ENCODE assay signal across 1 cellular context in the genomic region with DNA sequence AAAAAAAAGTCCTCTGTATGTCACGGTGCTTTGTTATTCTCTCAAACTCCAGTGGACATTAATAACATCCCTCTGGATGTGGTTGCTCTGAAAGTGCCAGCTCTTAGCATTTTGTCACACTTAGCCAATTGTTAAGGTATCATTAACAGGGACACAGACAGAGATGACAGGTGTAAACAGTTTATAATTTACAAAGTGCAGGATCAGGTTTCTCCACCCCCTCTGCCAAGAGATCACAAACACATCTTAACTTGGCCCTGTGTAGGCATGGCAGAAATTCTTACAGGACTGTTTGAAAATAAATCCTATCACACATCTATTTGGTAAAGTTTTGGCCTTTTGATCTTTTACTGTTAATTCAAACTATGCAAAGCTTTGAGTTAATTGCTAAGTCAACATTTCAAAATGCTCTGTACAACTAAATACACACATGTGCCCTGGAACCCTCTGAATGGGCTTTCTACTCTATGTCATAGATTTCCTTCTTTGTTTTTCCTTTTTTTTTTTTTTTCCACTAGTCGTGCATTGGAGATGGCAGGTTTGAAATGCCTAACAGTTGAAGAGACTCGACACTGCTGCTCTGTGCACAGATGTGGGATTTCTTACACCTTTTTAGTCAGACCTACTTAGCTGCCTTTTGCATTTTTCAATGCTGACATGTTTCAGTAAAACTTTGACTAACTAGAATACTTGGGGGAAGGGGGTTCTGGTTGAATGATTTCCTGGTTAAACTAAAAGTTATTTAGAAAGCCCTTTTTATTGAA.
TF ChIP-seq lines count a peak whose summit lies in the region.

No MANE protein-coding gene starts in this region.

TF ChIP-seq in HEK293, 187 proteins besides CTCF, POLR2A, EP300 and RAD21 (continued from another document and continues in another):
- TF ChIP-seq RBAK (tag by site-specific recombination; IDR thresholded peaks at IDR 0.05) (no peak), ZNF768 (tag by site-specific recombination; IDR thresholded peaks at IDR 0.05) (no peak), ZNF24 (tag by site-specific recombination; IDR thresholded peaks at IDR 0.05) (peak; percentile 74), ZNF138 (tag by site-specific recombination; IDR thresholded peaks at IDR 0.05; ENCODE audit: borderline replicate concordance) (no peak), ZNF274 (IDR thresholded peaks at IDR 0.05; ENCODE audit: low read length) (no peak), ZNF274 (tag by site-specific recombination; IDR thresholded peaks at IDR 0.05; ENCODE audit: borderline replicate concordance) (no peak), KLF8 (tag by site-specific recombination; IDR thresholded peaks at IDR 0.05) (peak; percentile 62), ZNF549 (tag by site-specific recombination; IDR thresholded peaks at IDR 0.05) (no peak), ZSCAN23 (tag by site-specific recombination; IDR thresholded peaks at IDR 0.05) (0 out of 2 replicates have a peak, but pooled peaks have one; percentile 45), ZNF133 (tag by site-specific recombination; IDR thresholded peaks at IDR 0.05) (no peak), ZNF146 (tag by site-specific recombination; IDR thresholded peaks at IDR 0.05) (no peak), ZNF747 (tag by site-specific recombination; IDR thresholded peaks at IDR 0.05) (no peak), ZNF114 (tag by site-specific recombination; IDR thresholded peaks at IDR 0.05) (no peak), ZNF324 (tag by site-specific recombination; IDR thresholded peaks at IDR 0.05) (no peak), ZNF501 (tag by site-specific recombination; IDR thresholded peaks at IDR 0.05) (peak; percentile 53; the same call in 1 of the 2 replicates), ZXDB (tag by site-specific recombination; IDR thresholded peaks at IDR 0.05) (peak; percentile 63), ZNF529 (tag by site-specific recombination; IDR thresholded peaks at IDR 0.05; ENCODE audit: insufficient replicate concordance) (no peak), ZNF571 (tag by site-specific recombination; IDR thresholded peaks at IDR 0.05) (no peak), ZNF423 (tag by site-specific recombination; IDR thresholded peaks at IDR 0.05) (no peak), ZNF311 (tag by site-specific recombination; IDR thresholded peaks at IDR 0.05; ENCODE audit: borderline replicate concordance) (no peak), ZNF548 (tag by site-specific recombination; IDR thresholded peaks at IDR 0.05) (no peak), ZNF416 (tag by site-specific recombination; IDR thresholded peaks at IDR 0.05) (no peak), ZNF350 (tag by site-specific recombination; IDR thresholded peaks at IDR 0.05) (no peak), BCL11A (tag by site-specific recombination; IDR thresholded peaks at IDR 0.05; ENCODE audit: low read depth) (peak; percentile 76; the same call in 1 of the 2 replicates), ZNF664 (tag by site-specific recombination; IDR thresholded peaks at IDR 0.05) (no peak; the same call in 1 of the 2 replicates)
- TF ChIP-seq, protein P1, sequence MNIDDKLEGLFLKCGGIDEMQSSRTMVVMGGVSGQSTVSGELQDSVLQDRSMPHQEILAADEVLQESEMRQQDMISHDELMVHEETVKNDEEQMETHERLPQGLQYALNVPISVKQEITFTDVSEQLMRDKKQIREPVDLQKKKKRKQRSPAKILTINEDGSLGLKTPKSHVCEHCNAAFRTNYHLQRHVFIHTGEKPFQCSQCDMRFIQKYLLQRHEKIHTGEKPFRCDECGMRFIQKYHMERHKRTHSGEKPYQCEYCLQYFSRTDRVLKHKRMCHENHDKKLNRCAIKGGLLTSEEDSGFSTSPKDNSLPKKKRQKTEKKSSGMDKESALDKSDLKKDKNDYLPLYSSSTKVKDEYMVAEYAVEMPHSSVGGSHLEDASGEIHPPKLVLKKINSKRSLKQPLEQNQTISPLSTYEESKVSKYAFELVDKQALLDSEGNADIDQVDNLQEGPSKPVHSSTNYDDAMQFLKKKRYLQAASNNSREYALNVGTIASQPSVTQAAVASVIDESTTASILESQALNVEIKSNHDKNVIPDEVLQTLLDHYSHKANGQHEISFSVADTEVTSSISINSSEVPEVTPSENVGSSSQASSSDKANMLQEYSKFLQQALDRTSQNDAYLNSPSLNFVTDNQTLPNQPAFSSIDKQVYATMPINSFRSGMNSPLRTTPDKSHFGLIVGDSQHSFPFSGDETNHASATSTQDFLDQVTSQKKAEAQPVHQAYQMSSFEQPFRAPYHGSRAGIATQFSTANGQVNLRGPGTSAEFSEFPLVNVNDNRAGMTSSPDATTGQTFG (tag by site-specific recombination; IDR thresholded peaks at IDR 0.05; ENCODE audit: borderline replicate concordance), result no peak
- TF ChIP-seq, protein P2, sequence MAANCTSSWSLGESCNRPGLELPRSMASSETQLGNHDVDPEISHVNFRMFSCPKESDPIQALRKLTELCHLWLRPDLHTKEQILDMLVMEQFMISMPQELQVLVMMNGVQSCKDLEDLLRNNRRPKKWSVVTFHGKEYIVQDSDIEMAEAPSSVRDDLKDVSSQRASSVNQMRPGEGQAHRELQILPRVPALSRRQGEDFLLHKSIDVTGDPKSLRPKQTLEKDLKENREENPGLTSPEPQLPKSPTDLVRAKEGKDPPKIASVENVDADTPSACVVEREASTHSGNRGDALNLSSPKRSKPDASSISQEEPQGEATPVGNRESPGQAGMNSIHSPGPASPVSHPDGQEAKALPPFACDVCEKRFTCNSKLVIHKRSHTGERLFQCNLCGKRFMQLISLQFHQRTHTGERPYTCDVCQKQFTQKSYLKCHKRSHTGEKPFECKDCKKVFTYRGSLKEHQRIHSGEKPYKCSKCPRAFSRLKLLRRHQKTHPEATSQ (tag by site-specific recombination; IDR thresholded peaks at IDR 0.05), result no peak
- TF ChIP-seq, protein P3, sequence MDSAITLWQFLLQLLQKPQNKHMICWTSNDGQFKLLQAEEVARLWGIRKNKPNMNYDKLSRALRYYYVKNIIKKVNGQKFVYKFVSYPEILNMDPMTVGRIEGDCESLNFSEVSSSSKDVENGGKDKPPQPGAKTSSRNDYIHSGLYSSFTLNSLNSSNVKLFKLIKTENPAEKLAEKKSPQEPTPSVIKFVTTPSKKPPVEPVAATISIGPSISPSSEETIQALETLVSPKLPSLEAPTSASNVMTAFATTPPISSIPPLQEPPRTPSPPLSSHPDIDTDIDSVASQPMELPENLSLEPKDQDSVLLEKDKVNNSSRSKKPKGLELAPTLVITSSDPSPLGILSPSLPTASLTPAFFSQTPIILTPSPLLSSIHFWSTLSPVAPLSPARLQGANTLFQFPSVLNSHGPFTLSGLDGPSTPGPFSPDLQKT (IDR thresholded peaks at IDR 0.05; ENCODE audit: borderline replicate concordance, low read depth, low read length), result no peak
- TF ChIP-seq, protein P4, sequence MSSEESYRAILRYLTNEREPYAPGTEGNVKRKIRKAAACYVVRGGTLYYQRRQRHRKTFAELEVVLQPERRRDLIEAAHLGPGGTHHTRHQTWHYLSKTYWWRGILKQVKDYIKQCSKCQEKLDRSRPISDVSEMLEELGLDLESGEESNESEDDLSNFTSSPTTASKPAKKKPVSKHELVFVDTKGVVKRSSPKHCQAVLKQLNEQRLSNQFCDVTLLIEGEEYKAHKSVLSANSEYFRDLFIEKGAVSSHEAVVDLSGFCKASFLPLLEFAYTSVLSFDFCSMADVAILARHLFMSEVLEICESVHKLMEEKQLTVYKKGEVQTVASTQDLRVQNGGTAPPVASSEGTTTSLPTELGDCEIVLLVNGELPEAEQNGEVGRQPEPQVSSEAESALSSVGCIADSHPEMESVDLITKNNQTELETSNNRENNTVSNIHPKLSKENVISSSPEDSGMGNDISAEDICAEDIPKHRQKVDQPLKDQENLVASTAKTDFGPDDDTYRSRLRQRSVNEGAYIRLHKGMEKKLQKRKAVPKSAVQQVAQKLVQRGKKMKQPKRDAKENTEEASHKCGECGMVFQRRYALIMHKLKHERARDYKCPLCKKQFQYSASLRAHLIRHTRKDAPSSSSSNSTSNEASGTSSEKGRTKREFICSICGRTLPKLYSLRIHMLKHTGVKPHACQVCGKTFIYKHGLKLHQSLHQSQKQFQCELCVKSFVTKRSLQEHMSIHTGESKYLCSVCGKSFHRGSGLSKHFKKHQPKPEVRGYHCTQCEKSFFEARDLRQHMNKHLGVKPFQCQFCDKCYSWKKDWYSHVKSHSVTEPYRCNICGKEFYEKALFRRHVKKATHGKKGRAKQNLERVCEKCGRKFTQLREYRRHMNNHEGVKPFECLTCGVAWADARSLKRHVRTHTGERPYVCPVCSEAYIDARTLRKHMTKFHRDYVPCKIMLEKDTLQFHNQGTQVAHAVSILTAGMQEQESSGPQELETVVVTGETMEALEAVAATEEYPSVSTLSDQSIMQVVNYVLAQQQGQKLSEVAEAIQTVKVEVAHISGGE (tag by site-specific recombination; conservative IDR thresholded peaks at IDR 0.05; ENCODE audit: low read depth), result no peak
- TF ChIP-seq, protein P5, sequence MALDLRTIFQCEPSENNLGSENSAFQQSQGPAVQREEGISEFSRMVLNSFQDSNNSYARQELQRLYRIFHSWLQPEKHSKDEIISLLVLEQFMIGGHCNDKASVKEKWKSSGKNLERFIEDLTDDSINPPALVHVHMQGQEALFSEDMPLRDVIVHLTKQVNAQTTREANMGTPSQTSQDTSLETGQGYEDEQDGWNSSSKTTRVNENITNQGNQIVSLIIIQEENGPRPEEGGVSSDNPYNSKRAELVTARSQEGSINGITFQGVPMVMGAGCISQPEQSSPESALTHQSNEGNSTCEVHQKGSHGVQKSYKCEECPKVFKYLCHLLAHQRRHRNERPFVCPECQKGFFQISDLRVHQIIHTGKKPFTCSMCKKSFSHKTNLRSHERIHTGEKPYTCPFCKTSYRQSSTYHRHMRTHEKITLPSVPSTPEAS (tag by site-specific recombination; IDR thresholded peaks at IDR 0.05), result 0 out of 2 replicates have a peak, but pooled peaks have one; percentile 16
- TF ChIP-seq, protein P6, sequence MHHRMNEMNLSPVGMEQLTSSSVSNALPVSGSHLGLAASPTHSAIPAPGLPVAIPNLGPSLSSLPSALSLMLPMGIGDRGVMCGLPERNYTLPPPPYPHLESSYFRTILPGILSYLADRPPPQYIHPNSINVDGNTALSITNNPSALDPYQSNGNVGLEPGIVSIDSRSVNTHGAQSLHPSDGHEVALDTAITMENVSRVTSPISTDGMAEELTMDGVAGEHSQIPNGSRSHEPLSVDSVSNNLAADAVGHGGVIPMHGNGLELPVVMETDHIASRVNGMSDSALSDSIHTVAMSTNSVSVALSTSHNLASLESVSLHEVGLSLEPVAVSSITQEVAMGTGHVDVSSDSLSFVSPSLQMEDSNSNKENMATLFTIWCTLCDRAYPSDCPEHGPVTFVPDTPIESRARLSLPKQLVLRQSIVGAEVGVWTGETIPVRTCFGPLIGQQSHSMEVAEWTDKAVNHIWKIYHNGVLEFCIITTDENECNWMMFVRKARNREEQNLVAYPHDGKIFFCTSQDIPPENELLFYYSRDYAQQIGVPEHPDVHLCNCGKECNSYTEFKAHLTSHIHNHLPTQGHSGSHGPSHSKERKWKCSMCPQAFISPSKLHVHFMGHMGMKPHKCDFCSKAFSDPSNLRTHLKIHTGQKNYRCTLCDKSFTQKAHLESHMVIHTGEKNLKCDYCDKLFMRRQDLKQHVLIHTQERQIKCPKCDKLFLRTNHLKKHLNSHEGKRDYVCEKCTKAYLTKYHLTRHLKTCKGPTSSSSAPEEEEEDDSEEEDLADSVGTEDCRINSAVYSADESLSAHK (tag by site-specific recombination; IDR thresholded peaks at IDR 0.05), result peak; percentile 72
- TF ChIP-seq, protein P7, sequence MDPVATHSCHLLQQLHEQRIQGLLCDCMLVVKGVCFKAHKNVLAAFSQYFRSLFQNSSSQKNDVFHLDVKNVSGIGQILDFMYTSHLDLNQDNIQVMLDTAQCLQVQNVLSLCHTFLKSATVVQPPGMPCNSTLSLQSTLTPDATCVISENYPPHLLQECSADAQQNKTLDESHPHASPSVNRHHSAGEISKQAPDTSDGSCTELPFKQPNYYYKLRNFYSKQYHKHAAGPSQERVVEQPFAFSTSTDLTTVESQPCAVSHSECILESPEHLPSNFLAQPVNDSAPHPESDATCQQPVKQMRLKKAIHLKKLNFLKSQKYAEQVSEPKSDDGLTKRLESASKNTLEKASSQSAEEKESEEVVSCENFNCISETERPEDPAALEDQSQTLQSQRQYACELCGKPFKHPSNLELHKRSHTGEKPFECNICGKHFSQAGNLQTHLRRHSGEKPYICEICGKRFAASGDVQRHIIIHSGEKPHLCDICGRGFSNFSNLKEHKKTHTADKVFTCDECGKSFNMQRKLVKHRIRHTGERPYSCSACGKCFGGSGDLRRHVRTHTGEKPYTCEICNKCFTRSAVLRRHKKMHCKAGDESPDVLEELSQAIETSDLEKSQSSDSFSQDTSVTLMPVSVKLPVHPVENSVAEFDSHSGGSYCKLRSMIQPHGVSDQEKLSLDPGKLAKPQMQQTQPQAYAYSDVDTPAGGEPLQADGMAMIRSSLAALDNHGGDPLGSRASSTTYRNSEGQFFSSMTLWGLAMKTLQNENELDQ (tag by site-specific recombination; IDR thresholded peaks at IDR 0.05; ENCODE audit: low read depth), result no peak
- TF ChIP-seq, protein P8, sequence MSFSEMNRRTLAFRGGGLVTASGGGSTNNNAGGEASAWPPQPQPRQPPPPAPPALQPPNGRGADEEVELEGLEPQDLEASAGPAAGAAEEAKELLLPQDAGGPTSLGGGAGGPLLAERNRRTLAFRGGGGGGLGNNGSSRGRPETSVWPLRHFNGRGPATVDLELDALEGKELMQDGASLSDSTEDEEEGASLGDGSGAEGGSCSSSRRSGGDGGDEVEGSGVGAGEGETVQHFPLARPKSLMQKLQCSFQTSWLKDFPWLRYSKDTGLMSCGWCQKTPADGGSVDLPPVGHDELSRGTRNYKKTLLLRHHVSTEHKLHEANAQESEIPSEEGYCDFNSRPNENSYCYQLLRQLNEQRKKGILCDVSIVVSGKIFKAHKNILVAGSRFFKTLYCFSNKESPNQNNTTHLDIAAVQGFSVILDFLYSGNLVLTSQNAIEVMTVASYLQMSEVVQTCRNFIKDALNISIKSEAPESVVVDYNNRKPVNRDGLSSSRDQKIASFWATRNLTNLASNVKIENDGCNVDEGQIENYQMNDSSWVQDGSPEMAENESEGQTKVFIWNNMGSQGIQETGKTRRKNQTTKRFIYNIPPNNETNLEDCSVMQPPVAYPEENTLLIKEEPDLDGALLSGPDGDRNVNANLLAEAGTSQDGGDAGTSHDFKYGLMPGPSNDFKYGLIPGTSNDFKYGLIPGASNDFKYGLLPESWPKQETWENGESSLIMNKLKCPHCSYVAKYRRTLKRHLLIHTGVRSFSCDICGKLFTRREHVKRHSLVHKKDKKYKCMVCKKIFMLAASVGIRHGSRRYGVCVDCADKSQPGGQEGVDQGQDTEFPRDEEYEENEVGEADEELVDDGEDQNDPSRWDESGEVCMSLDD (tag by site-specific recombination; IDR thresholded peaks at IDR 0.05), result no peak
- TF ChIP-seq, protein P9, sequence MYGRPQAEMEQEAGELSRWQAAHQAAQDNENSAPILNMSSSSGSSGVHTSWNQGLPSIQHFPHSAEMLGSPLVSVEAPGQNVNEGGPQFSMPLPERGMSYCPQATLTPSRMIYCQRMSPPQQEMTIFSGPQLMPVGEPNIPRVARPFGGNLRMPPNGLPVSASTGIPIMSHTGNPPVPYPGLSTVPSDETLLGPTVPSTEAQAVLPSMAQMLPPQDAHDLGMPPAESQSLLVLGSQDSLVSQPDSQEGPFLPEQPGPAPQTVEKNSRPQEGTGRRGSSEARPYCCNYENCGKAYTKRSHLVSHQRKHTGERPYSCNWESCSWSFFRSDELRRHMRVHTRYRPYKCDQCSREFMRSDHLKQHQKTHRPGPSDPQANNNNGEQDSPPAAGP (tag by site-specific recombination; IDR thresholded peaks at IDR 0.05), result no peak
- TF ChIP-seq, protein P10, sequence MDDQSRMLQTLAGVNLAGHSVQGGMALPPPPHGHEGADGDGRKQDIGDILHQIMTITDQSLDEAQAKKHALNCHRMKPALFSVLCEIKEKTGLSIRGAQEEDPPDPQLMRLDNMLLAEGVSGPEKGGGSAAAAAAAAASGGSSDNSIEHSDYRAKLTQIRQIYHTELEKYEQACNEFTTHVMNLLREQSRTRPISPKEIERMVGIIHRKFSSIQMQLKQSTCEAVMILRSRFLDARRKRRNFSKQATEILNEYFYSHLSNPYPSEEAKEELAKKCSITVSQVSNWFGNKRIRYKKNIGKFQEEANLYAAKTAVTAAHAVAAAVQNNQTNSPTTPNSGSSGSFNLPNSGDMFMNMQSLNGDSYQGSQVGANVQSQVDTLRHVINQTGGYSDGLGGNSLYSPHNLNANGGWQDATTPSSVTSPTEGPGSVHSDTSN (CRISPR knock-in tag; IDR thresholded peaks at IDR 0.05), result no peak
